12 cellular contexts compared by ENCODE assay signal in the genomic region with DNA sequence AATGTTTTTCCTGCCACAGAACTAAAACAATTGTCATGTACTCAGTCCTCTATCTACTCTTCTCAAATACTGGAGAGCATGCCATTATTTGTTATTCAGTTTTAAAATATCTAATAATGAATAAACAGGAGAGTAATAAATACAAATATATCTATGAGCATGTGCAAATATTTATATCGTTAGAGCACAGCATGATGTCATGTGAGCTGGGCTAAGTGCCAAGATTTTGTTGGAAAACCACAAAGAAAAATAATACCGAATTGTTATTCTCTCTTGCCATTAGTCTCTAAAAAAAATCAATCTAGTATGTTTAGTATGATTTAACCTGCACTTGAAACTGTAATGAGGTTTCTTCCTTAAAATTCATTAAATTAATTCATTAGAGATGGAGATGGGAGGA.
DNase-seq lines count a peak whose midpoint lies in the region; ATAC-seq and TF ChIP-seq lines count a peak whose summit lies in the region.
"Had no signal": no experiment of that assay in that cellular context is flagged by ENCODE, and none has a peak within 500 bp of the region (broad histone marks: within the 10 kb centered on the region; RNA-seq: fewer than 3 reads in every experiment).

No MANE protein-coding gene starts in this region.

- H3K79me2 ChIP-seq in SK-N-SH (ENCODE audit: insufficient read depth): no peaks in the 10 kb centered on the region

- peak overlapping the region in 1 of 2 experiments; percentile 70; a peak in 2 of 4 replicates for H3K27ac ChIP-seq in SK-N-SH (ENCODE audit: low read depth in 2 of 2, low read length in 1 of 2)
- no peak overlapping the region for H3K27ac ChIP-seq in thyroid gland
- H3K27ac ChIP-seq: right lobe of liver had no signal

- peaks cover 22% of the 10 kb centered on the region for H3F3A ChIP-seq in SK-N-SH (replicated peaks; ENCODE audit: insufficient read depth)

- H3K4me1 ChIP-seq in SK-N-SH (ENCODE audit: control insufficient read depth in 1 of 2, insufficient read depth in 2 of 2, low read depth in 1 of 2, low read length in 1 of 2) (peaks cover 0 to 12% of the 10 kb centered on the region in 2 experiments; a peak in 3 of 4 replicates), thyroid gland (no peaks in the 10 kb centered on the region)
- H3K4me1 ChIP-seq: right lobe of liver had no signal

- intact Hi-C loops in thyroid gland (cut with DNase I): no loop called here

- POLR2A ChIA-PET in SK-N-SH (lab: Yijun Ruan, JAX): no interaction called here

- H3K4me2 ChIP-seq in SK-N-SH: no peak overlapping the region; the same call in 1 of the 2 replicates
- H3K4me2 ChIP-seq: GM23338 had no signal

- no peaks in the 10 kb centered on the region for H3K9me2 ChIP-seq in SK-N-SH

- H3K27me3 ChIP-seq in SK-N-SH (ENCODE audit: insufficient read depth) (no peaks in the 10 kb centered on the region), thyroid gland (no peaks in the 10 kb centered on the region)
- H3K27me3 ChIP-seq: right lobe of liver had no signal

- 0 out of 4 replicates have a peak, but pooled peaks of 1 of the 2 experiments have one; percentile 14 for TF ChIP-seq EP300 in SK-N-SH (IDR thresholded peaks at IDR 0.05; ENCODE audit: borderline replicate concordance in 1 of 2, low read depth in 1 of 2, low read length in 1 of 2)

- no peak for TF ChIP-seq POLR2A in thyroid gland (IDR thresholded peaks at IDR 0.05)

- TF ChIP-seq CTCF in AG09319 (IDR thresholded peaks at IDR 0.05; ENCODE audit: low read depth, low read length) (no peak), HFF-Myc (IDR thresholded peaks at IDR 0.05; ENCODE audit: low read depth, low read length, missing control alignments) (no peak), SK-N-SH (IDR thresholded peaks at IDR 0.05) (no peak), thyroid gland (IDR thresholded peaks at IDR 0.05) (no peak)

- no peak overlapping the region for H3K9ac ChIP-seq in SK-N-SH

- no peaks in the 10 kb centered on the region; the same call in 1 of the 2 replicates for H3K9me3 ChIP-seq in SK-N-SH
- no peaks in the 10 kb centered on the region for H3K9me3 ChIP-seq in thyroid gland
- H3K9me3 ChIP-seq: right lobe of liver had no signal

- TF ChIP-seq RAD21 in SK-N-SH (IDR thresholded peaks at IDR 0.05; ENCODE audit: low read length): no peak

- H2AFZ ChIP-seq in SK-N-SH (ENCODE audit: low read depth): no peak overlapping the region

- CTCF ChIA-PET in SK-N-SH (lab: Yijun Ruan, JAX): no interaction called here

- 9% methylated on average over 2 of the region's 2 CpGs for WGBS in SK-N-SH (ENCODE audit: low lambda C conversion rate)
- WGBS in thyroid gland, 2 donors: 44 to 51% methylated on average over 2 of the region's 2 CpGs

- no peaks in the 10 kb centered on the region for H4K20me1 ChIP-seq in SK-N-SH (ENCODE audit: insufficient read depth)

- H3K4me3 ChIP-seq in HFF-Myc (replicated peaks; ENCODE audit: low read depth, low read length) (no peak overlapping the region), SK-N-SH (ENCODE audit: low read depth in 2 of 2, low read length in 1 of 2) (no peak overlapping the region), thyroid gland (replicated peaks in 1 of 3) (no peak overlapping the region)
- H3K4me3 ChIP-seq: GM23338, right lobe of liver had no signal

- peak; percentile 27 for DNase-seq in AG09319 (ENCODE audit: extremely low read depth, low read depth)
- DNase-seq in HFF-Myc (ENCODE audit: extremely low read depth, low read depth): peak; percentile 56
- DNase-seq in SK-N-SH: no peak
- peak; percentile 61 for DNase-seq in glomerular endothelial cell (ENCODE audit: extremely low read depth, low read depth, low spot score)
- no peak for DNase-seq in activated gamma-delta T cell (lab: John Stamatoyannopoulos, UW)
- DNase-seq in mesenteric fat pad (ENCODE audit: low spot score): no peak
- no peak for DNase-seq in thyroid gland
- DNase-seq: NCI-H526 treated with DMSO at 0.1 percent for 48 hours, right lobe of liver had no signal

- ATAC-seq in GM19351 (IDR thresholded peaks at IDR 0.05; ENCODE audit: unreplicated experiment): no peak
- ATAC-seq: GM23338, left lobe of liver, right lobe of liver had no signal

- H3K36me3 ChIP-seq in SK-N-SH (replicated peaks in 1 of 2; ENCODE audit: control insufficient read depth in 1 of 2, insufficient read depth in 2 of 2, low read length in 1 of 2): peaks cover 0 to 13% of the 10 kb centered on the region in 2 experiments
- peaks cover 5 to 6% of the 10 kb centered on the region in 2 donors for H3K36me3 ChIP-seq in thyroid gland

TF ChIP-seq in SK-N-SH, 30 proteins besides CTCF, POLR2A, EP300 and RAD21:
- TF ChIP-seq JUND (IDR thresholded peaks at IDR 0.05): peak; percentile 38; the same call in 1 of the 2 replicates
- TF ChIP-seq TCF12 (IDR thresholded peaks at IDR 0.05): peak; percentile 20; the same call in 1 of the 2 replicates
- peak; percentile 82; the same call in 1 of the 2 replicates for TF ChIP-seq NFIC (IDR thresholded peaks at IDR 0.05; ENCODE audit: borderline replicate concordance)
- TF ChIP-seq RXRA (IDR thresholded peaks at IDR 0.05; ENCODE audit: borderline replicate concordance, low read depth): no peak
- peak; percentile 10; the same call in 1 of the 2 replicates for TF ChIP-seq FOSL2 (IDR thresholded peaks at IDR 0.05; ENCODE audit: borderline replicate concordance, low read depth)
- TF ChIP-seq, protein P1, sequence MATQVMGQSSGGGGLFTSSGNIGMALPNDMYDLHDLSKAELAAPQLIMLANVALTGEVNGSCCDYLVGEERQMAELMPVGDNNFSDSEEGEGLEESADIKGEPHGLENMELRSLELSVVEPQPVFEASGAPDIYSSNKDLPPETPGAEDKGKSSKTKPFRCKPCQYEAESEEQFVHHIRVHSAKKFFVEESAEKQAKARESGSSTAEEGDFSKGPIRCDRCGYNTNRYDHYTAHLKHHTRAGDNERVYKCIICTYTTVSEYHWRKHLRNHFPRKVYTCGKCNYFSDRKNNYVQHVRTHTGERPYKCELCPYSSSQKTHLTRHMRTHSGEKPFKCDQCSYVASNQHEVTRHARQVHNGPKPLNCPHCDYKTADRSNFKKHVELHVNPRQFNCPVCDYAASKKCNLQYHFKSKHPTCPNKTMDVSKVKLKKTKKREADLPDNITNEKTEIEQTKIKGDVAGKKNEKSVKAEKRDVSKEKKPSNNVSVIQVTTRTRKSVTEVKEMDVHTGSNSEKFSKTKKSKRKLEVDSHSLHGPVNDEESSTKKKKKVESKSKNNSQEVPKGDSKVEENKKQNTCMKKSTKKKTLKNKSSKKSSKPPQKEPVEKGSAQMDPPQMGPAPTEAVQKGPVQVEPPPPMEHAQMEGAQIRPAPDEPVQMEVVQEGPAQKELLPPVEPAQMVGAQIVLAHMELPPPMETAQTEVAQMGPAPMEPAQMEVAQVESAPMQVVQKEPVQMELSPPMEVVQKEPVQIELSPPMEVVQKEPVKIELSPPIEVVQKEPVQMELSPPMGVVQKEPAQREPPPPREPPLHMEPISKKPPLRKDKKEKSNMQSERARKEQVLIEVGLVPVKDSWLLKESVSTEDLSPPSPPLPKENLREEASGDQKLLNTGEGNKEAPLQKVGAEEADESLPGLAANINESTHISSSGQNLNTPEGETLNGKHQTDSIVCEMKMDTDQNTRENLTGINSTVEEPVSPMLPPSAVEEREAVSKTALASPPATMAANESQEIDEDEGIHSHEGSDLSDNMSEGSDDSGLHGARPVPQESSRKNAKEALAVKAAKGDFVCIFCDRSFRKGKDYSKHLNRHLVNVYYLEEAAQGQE (IDR thresholded peaks at IDR 0.05; ENCODE audit: low read depth, low read length): no peak
- TF ChIP-seq POLR2AphosphoS5 (IDR thresholded peaks at IDR 0.05; ENCODE audit: low read depth, low read length): no peak
- TF ChIP-seq FOXM1 (IDR thresholded peaks at IDR 0.05; ENCODE audit: low read depth): no peak

Comparison
In these comparisons a context has a peak if more than half of its experiments do, and no peak if none do; other contexts are left out.
1. DNase-seq: peak in AG09319 (single experiment), HFF-Myc (single experiment) and glomerular endothelial cell (single experiment); none in SK-N-SH (single experiment), activated gamma-delta T cell (single experiment), mesenteric fat pad (single experiment) and thyroid gland (0 of 2).